8 cellular contexts compared by ENCODE assay signal in genomic region chrX:149940015-149940716, GRCh38.
A peak's percentile ranks its signal among the peaks of the same experiment; 100 is the strongest.
DNase-seq lines count a peak whose midpoint lies in the region; ATAC-seq and FAIRE-seq lines count a peak whose summit lies in the region.

No MANE protein-coding gene starts in this region.

- H3K4me1 ChIP-seq in BLaER1 treated with 17β-estradiol and CSF1 and Interleukin-3, amounts not matched to agents 10 nM and 100 nM, result peaks cover 8 to 23% (median 18%) of the 10 kb centered on the region in 10 experiments; a peak in 19 of 20 replicates

- peaks cover 4 to 14% (median 11%) of the 10 kb centered on the region in 11 experiments; a peak in 19 of 22 replicates for H3K9me3 ChIP-seq in BLaER1 treated with 17β-estradiol and CSF1 and Interleukin-3, amounts not matched to agents 10 nM and 100 nM (replicated peaks in 1 of 11)

- H3K9ac ChIP-seq in BLaER1 treated with 17β-estradiol and CSF1 and Interleukin-3, amounts not matched to agents 10 nM and 100 nM, result peak overlapping the region; percentile 72 to 89 (median 81)

- H3K4me3 ChIP-seq in BLaER1 treated with 17β-estradiol and CSF1 and Interleukin-3, amounts not matched to agents 10 nM and 100 nM, result peak overlapping the region; percentile 44 to 72 (median 61)

- peak; percentile 100 for FAIRE-seq in GM19239 (lab: Jason Lieb, UNC)
- FAIRE-seq in colon (lab: Jason Lieb, UNC), result peak; percentile 84

- H3K36me3 ChIP-seq in BLaER1 treated with 17β-estradiol and CSF1 and Interleukin-3, amounts not matched to agents 10 nM and 100 nM, result no peaks in the 10 kb centered on the region

- ATAC-seq in HG03442 (IDR thresholded peaks at IDR 0.05; ENCODE audit: unreplicated experiment), result peak; percentile 38

- peak overlapping the region; percentile 39 to 75 (median 62); a peak in 20 of 22 replicates for H3K4me2 ChIP-seq in BLaER1 treated with 17β-estradiol and CSF1 and Interleukin-3, amounts not matched to agents 10 nM and 100 nM

- DNase-seq in GM19239 (ENCODE audit: insufficient read length, low spot score), result no peak
- DNase-seq in NCI-H510A treated with DMSO at 0.1 percent for 48 hours (lab: John Stamatoyannopoulos, UW), result peak; percentile 91
- peak; percentile 87 to 89 for DNase-seq in activated CD4-positive, alpha-beta T cell treated with anti-CD3 and anti-CD28 coated beads for 4 hours
- peak; percentile 63 to 85 (median 76) for DNase-seq in stimulated activated CD4-positive, alpha-beta T cell treated with anti-CD3 and anti-CD28 coated beads, Interleukin-1b, Interleukin-23, amount 100 ng/mL, for 24 hours (ENCODE audit: low read depth in 4 of 4, low spot score in 1 of 4)

- H4K20me1 ChIP-seq in BLaER1 treated with 17β-estradiol and CSF1 and Interleukin-3, amounts not matched to agents 10 nM and 100 nM, result peaks cover 0 to 11% (median 0%) of the 10 kb centered on the region in 11 experiments; a peak in 4 of 22 replicates

- H3K27ac ChIP-seq in BLaER1 treated with 17β-estradiol and CSF1 and Interleukin-3, amounts not matched to agents 10 nM and 100 nM, result peak overlapping the region; percentile 69 to 90 (median 84)
- H3K27ac ChIP-seq in layer of hippocampus (ENCODE audit: low read depth, low read length), result peak overlapping the region; percentile 95

- peaks cover 0 to 8% (median 0%) of the 10 kb centered on the region in 11 experiments; a peak in 5 of 22 replicates for H3K27me3 ChIP-seq in BLaER1 treated with 17β-estradiol and CSF1 and Interleukin-3, amounts not matched to agents 10 nM and 100 nM
- H3K27me3 ChIP-seq in layer of hippocampus (ENCODE audit: control insufficient read depth, insufficient read depth, low read length), result no peaks in the 10 kb centered on the region
